ENCODE assay signal across 8 cellular contexts in the genomic region with DNA sequence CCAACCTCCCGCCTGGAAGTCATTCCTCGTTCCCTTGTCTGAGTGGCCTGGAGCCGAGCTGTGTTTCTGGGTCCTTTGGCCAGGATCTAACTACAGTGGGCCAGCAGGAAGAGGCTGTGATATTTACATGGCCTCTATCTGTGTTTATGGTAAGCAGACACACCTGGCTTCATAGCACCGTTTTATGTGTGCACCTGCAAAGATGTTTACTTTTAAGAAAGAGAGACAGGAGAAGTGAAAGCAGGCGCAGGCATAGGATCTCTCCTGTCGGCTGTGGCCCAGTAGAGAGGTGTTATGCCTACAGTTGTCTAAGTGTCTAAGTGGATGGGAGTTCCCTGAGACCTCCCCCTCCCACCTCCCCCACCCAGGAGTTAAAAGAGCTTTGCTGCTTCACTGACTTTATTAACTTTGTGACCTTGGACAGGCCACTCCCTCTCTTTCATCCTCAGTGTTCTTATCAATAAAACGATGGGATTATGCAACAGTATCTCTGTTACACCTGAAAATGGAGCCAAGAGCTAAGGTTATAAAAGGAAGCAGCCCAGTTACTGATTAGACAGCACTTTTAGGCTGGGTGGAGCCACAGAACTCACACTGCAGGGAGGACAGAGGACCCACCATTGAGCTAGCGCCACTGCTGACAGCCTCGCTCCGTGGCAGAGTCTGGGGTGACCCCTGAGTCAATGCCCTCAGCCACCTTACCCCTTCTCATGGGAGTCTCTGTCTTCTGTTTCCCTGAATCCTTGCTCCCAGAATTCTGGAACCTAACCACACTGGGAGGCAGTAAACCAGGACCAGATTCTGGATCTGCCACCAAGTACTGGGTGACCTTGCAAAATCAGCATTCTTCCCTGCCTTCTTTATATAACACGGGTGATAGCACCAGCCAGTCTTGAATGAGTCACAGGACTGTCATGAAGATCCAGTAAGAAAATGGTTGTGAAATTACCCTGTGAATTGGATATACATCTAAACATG. TPM values are rescaled to one million over a fixed set of nuclear protein-coding genes. Genes with fewer than 3 reads are reported as not detected.
A peak's percentile ranks its signal among the peaks of the same experiment; 100 is the strongest.
DNase-seq lines count a peak whose midpoint lies in the region; ATAC-seq, FAIRE-seq and TF ChIP-seq lines count a peak whose summit lies in the region.

No MANE protein-coding gene starts in this region.

- POLR2A ChIA-PET in GM12878 (lab: Charles Lee) = interaction anchor here (0.6 to 1.1 kb wide), 5 partner anchors 16 to 1341 kb away, joined by 3 to 9 read pairs (median 3); no protein-coding TSS in a partner anchor

- RAD21 ChIA-PET in GM12878 (lab: Charles Lee; ENCODE audit: unreplicated experiment) = interaction anchor here (0.9 to 2.4 kb wide), 4 partner anchors 16 to 49 kb away, joined by 3 to 17 read pairs (median 6); no protein-coding TSS in a partner anchor

- peak overlapping the region in 1 of 2 donors; percentile 34 for H3K27ac Mint-ChIP-seq in stimulated activated naive CD8-positive, alpha-beta T cell treated with anti-CD3 and anti-CD28 coated beads, Interleukin-15, amount 100 ng/mL, for 72 hours

- no peaks in the 10 kb centered on the region for H3K4me1 Mint-ChIP-seq in stimulated activated naive CD8-positive, alpha-beta T cell treated with anti-CD3 and anti-CD28 coated beads, Interleukin-15, amount 100 ng/mL, for 72 hours

- WGBS in GM12878 (ENCODE audit: insufficient coverage, insufficient replicate concordance, low lambda C conversion rate, missing lambda C conversion rate) = 27% methylated on average over 11 of the region's 11 CpGs

- in situ Hi-C loops in GM12878 (cut with MboI) = no loop called here

- no peak for TF ChIP-seq POLR2A in GM12878 (IDR thresholded peaks at IDR 0.05; ENCODE audit: low read depth, low read length)

- DNase-seq in AG09309 (ENCODE audit: low read depth) = peak; percentile 59
- DNase-seq in NCI-H1436 treated with DMSO at 0.1 percent for 48 hours (lab: John Stamatoyannopoulos, UW) = peak; percentile 33
- DNase-seq in GM12878 (ENCODE audit: low read depth, low spot score) = no peak
- DNase-seq in GF-D8 (lab: John Stamatoyannopoulos, UW) = no peak
- DNase-seq in stimulated activated naive CD8-positive, alpha-beta T cell treated with anti-CD3 and anti-CD28 coated beads, Interleukin-15, amount 100 ng/mL, for 72 hours = no peak

- TF ChIP-seq CTCF in AG09309 (IDR thresholded peaks at IDR 0.05; ENCODE audit: control insufficient read depth, insufficient read depth, low read depth, low read length, missing control alignments) (no peak), GM12878 (IDR thresholded peaks at IDR 0.05 in 2 of 3, conservative IDR thresholded peaks at IDR 0.05 in 1 of 3; ENCODE audit: control insufficient read depth in 2 of 3, extremely low read depth in 1 of 3, insufficient read depth in 1 of 3, low read depth in 3 of 3, low read length in 3 of 3) (no peak)

- peak; percentile 57 for ATAC-seq in GM21825 (IDR thresholded peaks at IDR 0.05; ENCODE audit: unreplicated experiment)
- ATAC-seq in GM12878 = peak; percentile 74
- no peak for ATAC-seq in GM21360 (IDR thresholded peaks at IDR 0.05; ENCODE audit: unreplicated experiment)
- no peak for ATAC-seq in stimulated activated naive CD8-positive, alpha-beta T cell treated with anti-CD3 and anti-CD28 coated beads, Interleukin-15, amount 100 ng/mL, for 72 hours

- no peaks in the 10 kb centered on the region for H3K9me3 Mint-ChIP-seq in stimulated activated naive CD8-positive, alpha-beta T cell treated with anti-CD3 and anti-CD28 coated beads, Interleukin-15, amount 100 ng/mL, for 72 hours

- intact Hi-C loops in GM12878 (cut with micrococcal nuclease; ENCODE audit: unreplicated experiment) = loop anchor here (5.0 kb wide), 1 partner anchor 34 kb away; no protein-coding TSS in a partner anchor

- H3K36me3 ChIP-seq in GM12878 (ENCODE audit: control insufficient read depth in 2 of 2, insufficient read depth in 2 of 2, low read length in 1 of 2) (no peaks in the 10 kb centered on the region), muscle layer of duodenum (ENCODE audit: control insufficient read depth in 1 of 2, insufficient read depth in 2 of 2, low read length in 2 of 2) (no peaks in the 10 kb centered on the region)

- SMC1A ChIA-PET in GM12878 (lab: Charles Lee; ENCODE audit: uncharacterized antibody, unreplicated experiment) = interaction anchor here (0.6 to 5.2 kb wide), 7 partner anchors 13 to 178 kb away, joined by 3 to 37 read pairs (median 3); no protein-coding TSS in a partner anchor

- TF ChIP-seq RAD21 in GM12878 (IDR thresholded peaks at IDR 0.05; ENCODE audit: insufficient read depth, low read depth, low read length) = no peak

- FAIRE-seq in GM12878 (lab: Jason Lieb, UNC) = no peak

- BruUV-seq in GM12878 (replicated peaks; lab: Mats Ljungman, UMichigan) = no TSS peak

- H3K27ac ChIP-seq in GM12878 (ENCODE audit: control insufficient read depth, insufficient read depth) = no peak overlapping the region
- H3K27ac ChIP-seq in muscle layer of duodenum (ENCODE audit: low read length) = peak overlapping the region; percentile 73

- H3K9me3 ChIP-seq in GM12878 (replicated peaks; ENCODE audit: control insufficient read depth, insufficient read depth, low read length) (no peaks in the 10 kb centered on the region), muscle layer of duodenum (ENCODE audit: control insufficient read depth in 1 of 2, low read length in 2 of 2) (no peaks in the 10 kb centered on the region)

- no peaks in the 10 kb centered on the region for H4K20me1 ChIP-seq in GM12878 (ENCODE audit: control insufficient read depth, insufficient read depth)

- H3K9ac ChIP-seq in GM12878 (ENCODE audit: control insufficient read depth, insufficient read depth, low read length) = no peak overlapping the region

- H3K4me3 Mint-ChIP-seq in stimulated activated naive CD8-positive, alpha-beta T cell treated with anti-CD3 and anti-CD28 coated beads, Interleukin-15, amount 100 ng/mL, for 72 hours = no peak overlapping the region

- peaks cover 15% of the 10 kb centered on the region for H3K27me3 Mint-ChIP-seq in stimulated activated naive CD8-positive, alpha-beta T cell treated with anti-CD3 and anti-CD28 coated beads, Interleukin-15, amount 100 ng/mL, for 72 hours

- H3K4me3 ChIP-seq in AG09309 (ENCODE audit: control insufficient read depth, low read depth, low read length) (no peak overlapping the region), GM12878 (no peak overlapping the region), muscle layer of duodenum (ENCODE audit: low read depth in 1 of 2, low read length in 2 of 2) (peak overlapping the region in 1 of 2 donors; percentile 31)

- CTCF ChIA-PET in GM12878 (lab: Yijun Ruan, JAX) = interaction anchor here (0.7 to 1.2 kb wide), 3 partner anchors 17 to 49 kb away, joined by 3 to 6 read pairs (median 3); no protein-coding TSS in a partner anchor

- peak overlapping the region; percentile 69 for H3K4me2 ChIP-seq in GM12878 (ENCODE audit: control insufficient read depth, insufficient read depth)

- H3K27me3 ChIP-seq in GM12878 (replicated peaks in 1 of 2; ENCODE audit: control insufficient read depth in 2 of 2, insufficient read depth in 2 of 2, low read length in 1 of 2) (no peaks in the 10 kb centered on the region), muscle layer of duodenum (ENCODE audit: low read depth, low read length) (no peaks in the 10 kb centered on the region)

- H3K4me1 ChIP-seq in GM12878 (ENCODE audit: control insufficient read depth, insufficient read depth, low read length) = peaks cover 35% of the 10 kb centered on the region
- H3K4me1 ChIP-seq in muscle layer of duodenum (ENCODE audit: control insufficient read depth in 1 of 2, insufficient read depth in 2 of 2, low read length in 2 of 2) = peaks cover 4 to 17% of the 10 kb centered on the region in 2 donors

- no peaks in the 10 kb centered on the region for H3K79me2 ChIP-seq in GM12878 (ENCODE audit: control insufficient read depth, insufficient read depth, low read length)

- H2AFZ ChIP-seq in GM12878 (ENCODE audit: control insufficient read depth, low read depth, low read length) = no peak overlapping the region; the same call in 1 of the 2 replicates

- peak in 1 of 2 experiments; percentile 41; a peak in 1 of 4 replicates for TF ChIP-seq EP300 in GM12878 (IDR thresholded peaks at IDR 0.05; ENCODE audit: borderline replicate concordance in 1 of 2, control insufficient read depth in 1 of 2, low read depth in 2 of 2, low read length in 2 of 2)

TF ChIP-seq in GM12878, 131 proteins besides CTCF, POLR2A, EP300 and RAD21 (continues in another document):
- TF ChIP-seq SPI1 (IDR thresholded peaks at IDR 0.05; ENCODE audit: borderline replicate concordance, insufficient read depth, low read depth, low read length) (peak; percentile 63), MTA2 (IDR thresholded peaks at IDR 0.05; ENCODE audit: low read depth) (0 out of 2 replicates have a peak, but pooled peaks have one; percentile 12), ESRRA (IDR thresholded peaks at IDR 0.05; ENCODE audit: low read length) (0 out of 2 replicates have a peak, but pooled peaks have one; percentile 47), STAT1 (conservative IDR thresholded peaks at IDR 0.05) (no peak), IKZF1 (conservative IDR thresholded peaks at IDR 0.05) (peak; percentile 40; the same call in 1 of the 2 replicates), TCF12 (IDR thresholded peaks at IDR 0.05; ENCODE audit: low read depth, low read length) (peak; percentile 70; the same call in 1 of the 2 replicates), ZNF207 (IDR thresholded peaks at IDR 0.05; ENCODE audit: borderline replicate concordance) (no peak), SIN3A (IDR thresholded peaks at IDR 0.05; ENCODE audit: low read depth, low read length) (no peak), FOXK2 (IDR thresholded peaks at IDR 0.05) (peak; percentile 28; the same call in 1 of the 2 replicates), IKZF2 (IDR thresholded peaks at IDR 0.05) (peak; percentile 38 to 51; a peak in 2 of 4 replicates)

RNA-seq across cellular contexts. Expression of a gene that starts 22.0 kb away (rescaled TPM):
- total RNA-seq in GM12878 (2013; cell fraction: nucleolus; rRNA removed) = 12.9 and 13.5 TPM in 2 replicates
- total RNA-seq in GM12878 (2014; rRNA removed) (0.65 and 2.2 TPM in 2 replicates), GM12878 (2014; rRNA removed; fragmentation: Illumina TruSeq; extraction: Trizol) (0.41 and 0.45 TPM in 2 replicates), GM12878 (2021) (1.4 and 1.6 TPM in 2 replicates)
- polyA plus RNA-seq in GM12878 (2011; ENCODE audit: low read depth) = 1.3 TPM
- polyA plus RNA-seq in GM12878 (2011; rRNA removed) (1.6 and 3.9 TPM in 2 replicates), GM12878 (2014; fragmentation: Illumina TruSeq; extraction: Trizol) (0.22 and 0.73 TPM in 2 replicates), GM12878 (2014; fragmentation: Nextera tagmentation; extraction: Ambion mirVana) (under 1 TPM in 1 of 2 experiments, not detected in 1; 0.02 TPM), GM12878 (2014; rRNA removed) (0.72 and 0.74 TPM in 2 replicates), GM12878 (2016; fragmentation: Nextera tagmentation; extraction: Ambion mirVana) (under 1 TPM in 1 of 2 experiments, not detected in 1; 0.50 TPM)
- polyA plus RNA-seq in GM12878 (2011; cell fraction: cytosol; rRNA removed) = 6.1 and 7.0 TPM in 2 replicates
- 6.8 and 6.9 TPM in 2 replicates for polyA plus RNA-seq in GM12878 (2011; cell fraction: nucleus; rRNA removed)
- polyA plus RNA-seq in GM12878 (2012) = 2.7 and 3.6 TPM in 2 replicates
- 3.9 and 6.6 TPM in 2 replicates for polyA minus RNA-seq in GM12878 (2011; rRNA and poly(A)+ RNA removed)
- 3.3 and 4.4 TPM in 2 replicates for polyA minus RNA-seq in GM12878 (2011; cell fraction: cytosol; rRNA and poly(A)+ RNA removed)
- 1.9 and 5.2 TPM in 2 replicates for polyA minus RNA-seq in GM12878 (2011; cell fraction: nucleus; rRNA and poly(A)+ RNA removed)

Comparison
In these comparisons a context has a peak if more than half of its experiments do, and no peak if none do; other contexts are left out.
1. DNase-seq: peak in AG09309 (single experiment) and NCI-H1436 treated with DMSO at 0.1 percent for 48 hours (single experiment); none in GM12878 (single experiment), GF-D8 (single experiment) and stimulated activated naive CD8-positive, alpha-beta T cell treated with anti-CD3 and anti-CD28 coated beads, Interleukin-15, amount 100 ng/mL, for 72 hours (0 of 2).
2. ATAC-seq: peak in GM21825 (single experiment) and GM12878 (single experiment); none in GM21360 (single experiment) and stimulated activated naive CD8-positive, alpha-beta T cell treated with anti-CD3 and anti-CD28 coated beads, Interleukin-15, amount 100 ng/mL, for 72 hours (single experiment).